Comparison of ENCODE assay signal across 10 cellular contexts in the genomic region with DNA sequence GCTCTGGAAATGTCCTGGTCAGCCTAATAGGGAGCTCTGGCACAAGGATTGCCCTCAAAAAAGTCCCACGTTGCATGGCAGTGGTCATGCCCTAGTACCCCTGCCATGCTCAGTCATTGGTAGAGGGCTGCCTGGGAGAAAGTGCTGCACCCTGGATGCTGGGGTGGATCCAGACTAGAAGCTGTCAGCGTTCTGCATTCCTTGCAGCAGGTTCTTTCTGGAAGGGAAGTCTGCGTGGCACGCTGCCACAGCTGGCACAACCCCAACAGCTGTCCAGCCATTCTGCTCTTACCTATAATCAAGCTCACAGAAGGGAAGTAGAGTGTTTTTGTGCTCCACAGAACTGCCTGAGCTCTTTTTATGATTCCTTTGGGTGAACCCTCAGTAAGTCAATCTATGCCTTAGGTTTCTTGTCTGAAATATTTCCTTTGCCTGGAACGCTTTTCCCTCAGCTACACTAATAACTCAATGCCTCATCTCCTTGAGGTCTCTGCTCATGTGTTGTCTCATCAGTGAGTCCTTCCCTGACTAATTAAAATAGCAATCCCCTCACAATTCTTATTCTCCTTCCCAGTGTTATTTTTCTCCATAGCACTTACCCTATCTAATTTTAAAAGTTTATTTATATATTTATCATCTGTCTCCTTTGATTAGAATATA.
A peak's percentile ranks its signal among the peaks of the same experiment; 100 is the strongest.
DNase-seq lines count a peak whose midpoint lies in the region; ATAC-seq and TF ChIP-seq lines count a peak whose summit lies in the region.
"Had no signal": no experiment of that assay in that cellular context is flagged by ENCODE, and none has a peak within 500 bp of the region (broad histone marks: within the 10 kb centered on the region; RNA-seq: fewer than 3 reads in every experiment).

No MANE protein-coding gene starts in this region.

- no peak for TF ChIP-seq EP300 in suprapubic skin (IDR thresholded peaks at IDR 0.05)

- H3K27ac Mint-ChIP-seq in stimulated activated naive CD8-positive, alpha-beta T cell treated with anti-CD3 and anti-CD28 coated beads, Interleukin-15, amount 100 ng/mL, for 72 hours, result no peak overlapping the region

- no peak overlapping the region for H3K4me3 Mint-ChIP-seq in stimulated activated naive CD8-positive, alpha-beta T cell treated with anti-CD3 and anti-CD28 coated beads, Interleukin-15, amount 100 ng/mL, for 72 hours

- no peak for TF ChIP-seq POLR2A in suprapubic skin (IDR thresholded peaks at IDR 0.05)

- WGBS in suprapubic skin, result 39% methylated on average over 4 of the region's 5 CpGs

- no peaks in the 10 kb centered on the region for H3K9me3 ChIP-seq in suprapubic skin

- no peaks in the 10 kb centered on the region for H3K27me3 ChIP-seq in suprapubic skin

- no peak overlapping the region for H3K27ac ChIP-seq in suprapubic skin

- no peaks in the 10 kb centered on the region for H3K36me3 ChIP-seq in suprapubic skin

- ATAC-seq in stimulated activated naive CD8-positive, alpha-beta T cell treated with anti-CD3 and anti-CD28 coated beads, Interleukin-15, amount 100 ng/mL, for 72 hours, result no peak

- DNase-seq in Ammon's horn (ENCODE audit: low spot score) (peak; percentile 26), NCI-H2171 (lab: John Stamatoyannopoulos, UW) (peak; percentile 13), epithelial cell of esophagus (ENCODE audit: low read depth) (peak; percentile 53), mucosa of gallbladder (ENCODE audit: low spot score) (peak; percentile 71), suprapubic skin (ENCODE audit: low spot score in 2 of 2) (no peak), KG1 (lab: John Stamatoyannopoulos, UW) (no peak)
- no peak for DNase-seq in stimulated activated naive CD8-positive, alpha-beta T cell treated with anti-CD3 and anti-CD28 coated beads, Interleukin-15, amount 100 ng/mL, for 72 hours
- DNase-seq in activated CD4-positive, alpha-beta T cell treated with anti-CD3 and anti-CD28 coated beads, Interleukin-2, amount 50 U/mL, for 1 hour, result no peak
- DNase-seq: NCI-H345, SHP77 had no signal

- H3K4me1 Mint-ChIP-seq in stimulated activated naive CD8-positive, alpha-beta T cell treated with anti-CD3 and anti-CD28 coated beads, Interleukin-15, amount 100 ng/mL, for 72 hours, result no peaks in the 10 kb centered on the region

- H3K9me3 Mint-ChIP-seq in stimulated activated naive CD8-positive, alpha-beta T cell treated with anti-CD3 and anti-CD28 coated beads, Interleukin-15, amount 100 ng/mL, for 72 hours, result peaks cover 0 to 5% of the 10 kb centered on the region in 2 donors

- peaks cover 24% of the 10 kb centered on the region for H3K4me1 ChIP-seq in suprapubic skin

- H3K4me3 ChIP-seq in epithelial cell of esophagus (ENCODE audit: low read length) (no peak overlapping the region), suprapubic skin (no peak overlapping the region)

- H3K27me3 Mint-ChIP-seq in stimulated activated naive CD8-positive, alpha-beta T cell treated with anti-CD3 and anti-CD28 coated beads, Interleukin-15, amount 100 ng/mL, for 72 hours, result no peaks in the 10 kb centered on the region

- TF ChIP-seq CTCF in epithelial cell of esophagus (IDR thresholded peaks at IDR 0.05; ENCODE audit: insufficient read depth, low read depth, low read length, missing control alignments) (no peak), suprapubic skin (IDR thresholded peaks at IDR 0.05) (no peak)

Comparison
In these comparisons a context has a peak if more than half of its experiments do, and no peak if none do; other contexts are left out.
1. DNase-seq: peak in Ammon's horn (single experiment), NCI-H2171 (single experiment), epithelial cell of esophagus (single experiment) and mucosa of gallbladder (single experiment); none in suprapubic skin (0 of 2), stimulated activated naive CD8-positive, alpha-beta T cell treated with anti-CD3 and anti-CD28 coated beads, Interleukin-15, amount 100 ng/mL, for 72 hours (0 of 2), activated CD4-positive, alpha-beta T cell treated with anti-CD3 and anti-CD28 coated beads, Interleukin-2, amount 50 U/mL, for 1 hour (single experiment) and KG1 (single experiment).